Comparison of ENCODE assay signal across 8 cellular contexts in the genomic region with DNA sequence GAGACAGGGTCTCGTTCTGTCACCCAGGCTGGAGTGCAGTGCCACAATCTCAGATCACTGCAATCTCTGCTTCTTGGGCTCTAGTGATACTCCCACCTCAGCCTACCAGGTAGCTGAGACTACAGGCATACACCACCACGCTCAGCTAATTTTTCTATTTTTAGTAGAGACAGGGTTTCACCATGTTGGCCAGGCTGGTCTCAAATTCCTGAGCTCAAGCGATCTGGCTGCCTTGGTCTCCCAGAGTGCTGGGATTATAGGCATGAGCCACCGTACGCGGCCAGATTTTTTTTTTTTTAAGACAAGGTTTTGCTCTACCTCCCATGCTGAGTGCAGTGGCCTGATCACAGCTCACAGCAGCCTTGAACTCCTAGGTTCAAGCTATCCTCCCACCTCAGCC. TPM values are rescaled to one million over a fixed set of nuclear protein-coding genes. Genes with fewer than 3 reads are reported as not detected.
DNase-seq lines count a peak whose midpoint lies in the region; ATAC-seq, FAIRE-seq and TF ChIP-seq lines count a peak whose summit lies in the region.
"Not testable (repeated sequence)": the region's sequence is repeated elsewhere in the genome, so short reads cannot be mapped to it uniquely, and the experiment has no call there.

No MANE protein-coding gene starts in this region.

- dilution Hi-C loops in endothelial cell of umbilical vein (cut with MboI; ENCODE audit: extremely low pct_ligation_motif_present, low sequenced_read_pairs) = not testable (repeated sequence)

- TF ChIP-seq EP300 in suprapubic skin (IDR thresholded peaks at IDR 0.05) = not testable (repeated sequence)

- POLR2A ChIA-PET in endothelial cell of umbilical vein (lab: Charles Lee) = interaction anchor here (1.8 kb wide), 1 partner anchor 65 kb away, joined by 6 read pairs; no protein-coding TSS in a partner anchor

- H3K79me2 ChIP-seq in endothelial cell of umbilical vein (ENCODE audit: control insufficient read depth, insufficient read depth, low read length) = peaks cover 75% of the 10 kb centered on the region

- H3K4me1 ChIP-seq in Peyer's patch (peaks cover 5 to 34% (median 14%) of the 10 kb centered on the region in 4 donors), ascending aorta (peaks cover 20 to 52% of the 10 kb centered on the region in 2 donors), endothelial cell of umbilical vein (ENCODE audit: control insufficient read depth, extremely low read depth, insufficient read depth, low read length) (peaks cover 86% of the 10 kb centered on the region), gastrocnemius medialis (peaks cover 96 to 97% of the 10 kb centered on the region in 2 donors), suprapubic skin (peaks cover 53% of the 10 kb centered on the region), vagina (peaks cover 59% of the 10 kb centered on the region)

- peak overlapping the region in 3 of 4 donors; percentile 16 to 31 (median 19) for H3K27ac ChIP-seq in Peyer's patch
- peak overlapping the region; percentile 55 to 56 for H3K27ac ChIP-seq in ascending aorta
- H3K27ac ChIP-seq in endothelial cell of umbilical vein (ENCODE audit: insufficient read depth, low read depth, low read length) = peak overlapping the region; percentile 99
- peak overlapping the region; percentile 76 to 89 (median 82) for H3K27ac ChIP-seq in gastrocnemius medialis
- H3K27ac ChIP-seq in suprapubic skin = peak overlapping the region; percentile 30
- peak overlapping the region; percentile 42 for H3K27ac ChIP-seq in vagina

- not testable (repeated sequence) for H3K9me3 Mint-ChIP-seq in memory B cell

- H4K20me1 ChIP-seq in endothelial cell of umbilical vein (replicated peaks; ENCODE audit: control insufficient read depth, extremely low read depth, insufficient read depth, low read length) = not testable (repeated sequence)

- FAIRE-seq in endothelial cell of umbilical vein (lab: Jason Lieb, UNC) = not testable (repeated sequence)

- TF ChIP-seq CTCF in Peyer's patch (IDR thresholded peaks at IDR 0.05); ascending aorta (IDR thresholded peaks at IDR 0.05); endothelial cell of umbilical vein (IDR thresholded peaks at IDR 0.05; ENCODE audit: extremely low read depth in 1 of 2, insufficient read depth in 1 of 2, low read depth in 1 of 2, low read length in 2 of 2); gastrocnemius medialis (IDR thresholded peaks at IDR 0.05 in 4 of 5, conservative IDR thresholded peaks at IDR 0.05 in 1 of 5); suprapubic skin (IDR thresholded peaks at IDR 0.05); vagina (IDR thresholded peaks at IDR 0.05): not testable (repeated sequence)

- peaks cover 12% of the 10 kb centered on the region for H3K36me3 Mint-ChIP-seq in memory B cell

- H3K27me3 ChIP-seq in Peyer's patch; ascending aorta; endothelial cell of umbilical vein (ENCODE audit: control insufficient read depth in 2 of 2, insufficient read depth in 2 of 2, low read length in 2 of 2); gastrocnemius medialis; suprapubic skin; vagina: not testable (repeated sequence)

- intact Hi-C loops in ascending aorta (cut with DNase I); left ventricle myocardium superior (cut with micrococcal nuclease); vagina (cut with DNase I): not testable (repeated sequence)
- intact Hi-C loops in endothelial cell of umbilical vein (cut with micrococcal nuclease) (loop anchor here (10.0 kb wide), 2 partner anchors 148 to 258 kb away; a partner anchor contains a TSS), gastrocnemius medialis (cut with DNase I; ENCODE audit: low total_unique reads) (loop anchor here (5.0 to 10.0 kb wide), 3 partner anchors 49 to 238 kb away; no protein-coding TSS in a partner anchor)

- not testable (repeated sequence) for H3K9me1 ChIP-seq in endothelial cell of umbilical vein (replicated peaks; ENCODE audit: control insufficient read depth, extremely low read depth, insufficient read depth, low read length)

- not testable (repeated sequence) for H3K4me3 ChIP-seq in Peyer's patch; ascending aorta; endothelial cell of umbilical vein (replicated peaks in 1 of 3; ENCODE audit: insufficient read depth in 1 of 3, low read depth in 1 of 3, low read length in 3 of 3); gastrocnemius medialis; suprapubic skin; vagina

- not testable (repeated sequence) for TF ChIP-seq POLR2A in Peyer's patch (IDR thresholded peaks at IDR 0.05); endothelial cell of umbilical vein (IDR thresholded peaks at IDR 0.05; ENCODE audit: low read depth, low read length); gastrocnemius medialis (IDR thresholded peaks at IDR 0.05); suprapubic skin (IDR thresholded peaks at IDR 0.05); vagina (IDR thresholded peaks at IDR 0.05)

- ATAC-seq in left ventricle myocardium superior = peak; percentile 15
- not testable (repeated sequence) for ATAC-seq in memory B cell (ENCODE audit: low read depth); gastrocnemius medialis

- H3K36me3 ChIP-seq in Peyer's patch; ascending aorta; endothelial cell of umbilical vein (ENCODE audit: control insufficient read depth in 2 of 2, extremely low read depth in 1 of 2, insufficient read depth in 2 of 2, low read length in 2 of 2); gastrocnemius medialis; suprapubic skin; vagina: not testable (repeated sequence)

- WGBS in suprapubic skin = 93% methylated on average over 6 of the region's 6 CpGs

- not testable (repeated sequence) for H3K9me3 ChIP-seq in Peyer's patch; ascending aorta; endothelial cell of umbilical vein (replicated peaks; ENCODE audit: control insufficient read depth, insufficient read depth, low read length); gastrocnemius medialis; suprapubic skin; vagina

- in situ Hi-C loops in gastrocnemius medialis (cut with MboI; ENCODE audit: low sequenced_read_pairs in 4 of 4) = not testable (repeated sequence)

- peak overlapping the region; percentile 78 for H3K4me2 ChIP-seq in endothelial cell of umbilical vein (ENCODE audit: insufficient read depth, low read length)

- not testable (repeated sequence) for H2AFZ ChIP-seq in endothelial cell of umbilical vein (ENCODE audit: low read depth, low read length)

- H3K27me3 Mint-ChIP-seq in memory B cell = not testable (repeated sequence)

- peak overlapping the region; percentile 61 for H3K9ac ChIP-seq in endothelial cell of umbilical vein (replicated peaks; ENCODE audit: extremely low read depth, insufficient read depth, low read length)

- H3K4me1 Mint-ChIP-seq in memory B cell = peaks cover 64% of the 10 kb centered on the region

- BruUV-seq in endothelial cell of umbilical vein (replicated peaks; lab: Mats Ljungman, UMichigan) = not testable (repeated sequence)

- not testable (repeated sequence) for H3K4me3 Mint-ChIP-seq in memory B cell

- peak overlapping the region; percentile 81 for H3K27ac Mint-ChIP-seq in memory B cell

- CTCF ChIA-PET in endothelial cell of umbilical vein (lab: Charles Lee) = interaction anchor here (0.6 to 1.6 kb wide), 6 partner anchors 11 to 242 kb away, joined by 3 to 7 read pairs (median 4); a partner anchor contains a TSS

- not testable (repeated sequence) for DNase-seq in Peyer's patch; endothelial cell of umbilical vein (ENCODE audit: low read depth, low spot score); left ventricle myocardium superior; memory B cell (ENCODE audit: low spot score in 2 of 2); suprapubic skin (ENCODE audit: low spot score in 2 of 2); vagina (ENCODE audit: extremely low spot score in 2 of 2)
- DNase-seq in ascending aorta (ENCODE audit: low spot score in 2 of 2) (peak in 1 of 2 donors; percentile 53), gastrocnemius medialis (peak in 1 of 2 donors; percentile 57)

RNA-seq across cellular contexts. Expression of a gene that starts 32.1 kb away (rescaled TPM):
- 100 to 1,000 TPM in 3 of 4 donors, 10 to 100 TPM in 1; 75.9 to 181 (median 136) TPM for total RNA-seq in Peyer's patch
- total RNA-seq in ascending aorta = 133 TPM
- total RNA-seq in endothelial cell of umbilical vein = 151 and 164 TPM in 2 replicates
- 63.1 and 65.8 TPM in 2 replicates for polyA plus RNA-seq in endothelial cell of umbilical vein
- 67.5 and 72.3 TPM in 2 replicates for polyA plus RNA-seq in endothelial cell of umbilical vein (2011; cell fraction: cytosol; rRNA removed)
- polyA plus RNA-seq in endothelial cell of umbilical vein (2011; cell fraction: nucleus; rRNA removed) = 155 and 157 TPM in 2 replicates
- polyA plus RNA-seq in endothelial cell of umbilical vein (2012) = 88.4 and 132 TPM in 2 replicates
- polyA minus RNA-seq in endothelial cell of umbilical vein = 119 and 130 TPM in 2 replicates
- polyA minus RNA-seq in endothelial cell of umbilical vein (2011; cell fraction: cytosol; rRNA and poly(A)+ RNA removed) = 27.0 TPM
- polyA minus RNA-seq in endothelial cell of umbilical vein (2011; cell fraction: nucleus; rRNA and poly(A)+ RNA removed) = 123 and 174 TPM in 2 replicates
- 72.2 TPM for total RNA-seq in left ventricle myocardium superior
- total RNA-seq in gastrocnemius medialis = 10 to 100 TPM; 20.0 to 31.5 (median 28.0) TPM
- 10 to 100 TPM; 47.5 to 71.4 (median 55.8) TPM for total RNA-seq in suprapubic skin
- total RNA-seq in vagina = 52.1 TPM

Comparison
In these comparisons a context has a peak if more than half of its experiments do, and no peak if none do; other contexts are left out.
1. H3K27ac ChIP-seq: peak in every context shown above with its lines; median percentile 99 in endothelial cell of umbilical vein; 82 in gastrocnemius medialis; 56 in ascending aorta; 42 in vagina; 30 in suprapubic skin; 19 in Peyer's patch.